Comparison of ENCODE assay signal across 22 cellular contexts in the genomic region with DNA sequence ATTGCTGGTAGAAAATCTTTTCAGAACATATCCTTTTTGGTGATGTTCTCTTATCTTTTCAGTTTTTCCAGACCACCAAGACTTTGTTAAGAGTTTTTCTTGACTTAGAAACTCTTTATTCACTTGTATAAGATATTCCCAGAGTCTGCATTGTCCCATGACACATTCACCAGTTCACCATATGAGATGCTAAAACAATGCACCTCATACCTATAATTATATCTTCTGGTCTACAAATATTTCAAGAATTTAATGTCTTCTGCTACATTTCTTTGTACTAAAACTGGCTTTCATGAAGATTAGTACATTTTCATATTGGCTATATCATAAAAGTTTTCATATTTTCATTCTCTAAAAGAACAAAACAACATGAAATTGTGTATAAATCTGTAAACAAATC.
DNase-seq lines count a peak whose midpoint lies in the region; ATAC-seq and TF ChIP-seq lines count a peak whose summit lies in the region.
"Had no signal": no experiment of that assay in that cellular context is flagged by ENCODE, and none has a peak within 500 bp of the region (broad histone marks: within the 10 kb centered on the region; RNA-seq: fewer than 3 reads in every experiment).

No MANE protein-coding gene starts in this region.

- H3K9me3 Mint-ChIP-seq in osteocyte (ENCODE audit: unreplicated experiment): no peaks in the 10 kb centered on the region
- H3K9me3 Mint-ChIP-seq: activated CD4-positive, alpha-beta memory T cell treated with anti-CD3 and anti-CD28 coated beads, Interleukin-2, amount 10 ng/mL, durations not matched to agents 7 days and 5 days; activated T-cell treated with anti-CD3 and anti-CD28 coated beads, Interleukin-2, amount 50 U/mL, for 24 hours; memory B cell; nephron; T-helper 1 cell treated with Interleukin-12 subunit alpha and Interleukin-12 subunit beta and Interleukin-4 antibody, amounts not matched to agents 30 μg/mL and 1 μg/mL, for 36 hours; WTC11 had no signal

- DNase-seq in HCEC 1CT (peak; percentile 34), RWPE2 (ENCODE audit: low spot score) (no peak), epithelial cell of esophagus (ENCODE audit: low read depth) (peak; percentile 12), osteocyte (ENCODE audit: extremely low spot score, unreplicated experiment) (no peak), G401 (ENCODE audit: low spot score) (no peak), activated T-cell treated with anti-CD3 and anti-CD28 coated beads for 4 hours (no peak)
- DNase-seq: activated CD4-positive, alpha-beta memory T cell treated with anti-CD3 and anti-CD28 coated beads, Interleukin-2, amount 10 ng/mL, durations not matched to agents 7 days and 5 days; GF-D8; hippocampal formation; kidney; NCI-H1930; NCI-H446 treated with DMSO at 0.1 percent for 48 hours had no signal

- H3K27me3 ChIP-seq in RWPE2 (ENCODE audit: insufficient read depth, poor library complexity, severe bottlenecking): no peaks in the 10 kb centered on the region
- H3K27me3 ChIP-seq: suprapubic skin had no signal

- H3K4me3 ChIP-seq in RWPE2 (ENCODE audit: severe bottlenecking) (no peak overlapping the region), epithelial cell of esophagus (ENCODE audit: low read length) (no peak overlapping the region)
- H3K4me3 ChIP-seq: suprapubic skin had no signal

- H3K4me3 Mint-ChIP-seq in osteocyte (ENCODE audit: unreplicated experiment): no peak overlapping the region
- H3K4me3 Mint-ChIP-seq: activated CD4-positive, alpha-beta memory T cell treated with anti-CD3 and anti-CD28 coated beads, Interleukin-2, amount 10 ng/mL, durations not matched to agents 7 days and 5 days; activated T-cell treated with anti-CD3 and anti-CD28 coated beads, Interleukin-2, amount 50 U/mL, for 24 hours; B cell; memory B cell; nephron; T-helper 1 cell treated with Interleukin-12 subunit alpha and Interleukin-12 subunit beta and Interleukin-4 antibody, amounts not matched to agents 30 μg/mL and 1 μg/mL, for 36 hours; WTC11 had no signal

- peaks cover 20% of the 10 kb centered on the region for H3K4me1 ChIP-seq in RWPE2 (ENCODE audit: insufficient read depth, poor library complexity, severe bottlenecking)

- no peaks in the 10 kb centered on the region for H3K9me3 ChIP-seq in RWPE2 (ENCODE audit: severe bottlenecking)
- H3K9me3 ChIP-seq: suprapubic skin had no signal

- H3K4me1 Mint-ChIP-seq in osteocyte (ENCODE audit: unreplicated experiment): peaks cover 34% of the 10 kb centered on the region
- H3K4me1 Mint-ChIP-seq: B cell, memory B cell, nephron had no signal

- ATAC-seq in RWPE2 (ENCODE audit: low read depth) (peak; percentile 78), HG02798 (IDR thresholded peaks at IDR 0.05; ENCODE audit: poor library complexity, unreplicated experiment) (no peak), HG03354 (IDR thresholded peaks at IDR 0.05; ENCODE audit: poor library complexity, severe bottlenecking, unreplicated experiment) (no peak)
- ATAC-seq: Right ventricle myocardium inferior had no signal

- H3K27ac Mint-ChIP-seq in osteocyte (ENCODE audit: unreplicated experiment): peak overlapping the region; percentile 57
- H3K27ac Mint-ChIP-seq: activated CD4-positive, alpha-beta memory T cell treated with anti-CD3 and anti-CD28 coated beads, Interleukin-2, amount 10 ng/mL, durations not matched to agents 7 days and 5 days; activated T-cell treated with anti-CD3 and anti-CD28 coated beads, Interleukin-2, amount 50 U/mL, for 24 hours; B cell; memory B cell; nephron; T-helper 1 cell treated with Interleukin-12 subunit alpha and Interleukin-12 subunit beta and Interleukin-4 antibody, amounts not matched to agents 30 μg/mL and 1 μg/mL, for 36 hours; WTC11 had no signal

- no peaks in the 10 kb centered on the region for H3K36me3 Mint-ChIP-seq in osteocyte (ENCODE audit: unreplicated experiment)
- H3K36me3 Mint-ChIP-seq: memory B cell, WTC11 had no signal

- peak overlapping the region; percentile 88 for H3K27ac ChIP-seq in RWPE2 (ENCODE audit: poor library complexity, severe bottlenecking)
- H3K27ac ChIP-seq: suprapubic skin had no signal

- in situ Hi-C loops in G401 (cut with HindIII; ENCODE audit: low sequenced_read_pairs): no loop called here

- H3K27me3 Mint-ChIP-seq in osteocyte (ENCODE audit: unreplicated experiment): no peaks in the 10 kb centered on the region

- H3K36me3 ChIP-seq in RWPE2 (ENCODE audit: low read depth): peaks cover 74% of the 10 kb centered on the region
- H3K36me3 ChIP-seq: suprapubic skin had no signal

- TF ChIP-seq CTCF in RWPE2 (IDR thresholded peaks at IDR 0.05; ENCODE audit: poor library complexity, severe bottlenecking) (no peak), epithelial cell of esophagus (IDR thresholded peaks at IDR 0.05; ENCODE audit: insufficient read depth, low read depth, low read length, missing control alignments) (no peak), osteocyte (IDR thresholded peaks at IDR 0.05) (no peak)

Comparison
In these comparisons a context has a peak if more than half of its experiments do, and no peak if none do; other contexts are left out.
1. DNase-seq: peak in HCEC 1CT (single experiment) and epithelial cell of esophagus (single experiment); none in RWPE2 (single experiment), osteocyte (single experiment), G401 (single experiment) and activated T-cell treated with anti-CD3 and anti-CD28 coated beads for 4 hours (single experiment).